ENCODE assay signal across 3 cellular contexts in the genomic region with DNA sequence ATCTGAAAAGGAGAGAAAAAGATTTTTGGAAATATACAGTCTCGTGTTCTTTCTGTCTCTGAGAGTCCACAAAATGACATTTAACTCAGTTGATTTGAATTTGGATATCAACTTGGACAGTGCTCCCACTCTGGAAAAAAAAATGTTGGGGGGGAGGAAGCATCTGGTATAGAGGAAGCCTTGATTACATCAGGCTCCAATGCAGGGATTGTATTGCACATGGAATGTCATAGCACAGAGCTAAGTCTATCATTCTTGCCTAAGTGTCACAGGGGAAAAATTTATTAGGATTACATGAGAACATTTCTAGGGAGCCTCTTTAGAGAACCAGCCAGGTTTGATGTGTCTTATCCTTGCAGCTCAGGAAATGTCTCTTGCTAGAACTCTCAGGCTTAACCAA.
A peak's percentile ranks its signal among the peaks of the same experiment; 100 is the strongest.
TF ChIP-seq lines count a peak whose summit lies in the region.

No MANE protein-coding gene starts in this region.

TF ChIP-seq in GM23338, 12 proteins besides CTCF, POLR2A, EP300 and RAD21:
- TF ChIP-seq EZH2 (IDR thresholded peaks at IDR 0.05; ENCODE audit: low read depth, unreplicated experiment) = no peak
- TF ChIP-seq, protein P1, sequence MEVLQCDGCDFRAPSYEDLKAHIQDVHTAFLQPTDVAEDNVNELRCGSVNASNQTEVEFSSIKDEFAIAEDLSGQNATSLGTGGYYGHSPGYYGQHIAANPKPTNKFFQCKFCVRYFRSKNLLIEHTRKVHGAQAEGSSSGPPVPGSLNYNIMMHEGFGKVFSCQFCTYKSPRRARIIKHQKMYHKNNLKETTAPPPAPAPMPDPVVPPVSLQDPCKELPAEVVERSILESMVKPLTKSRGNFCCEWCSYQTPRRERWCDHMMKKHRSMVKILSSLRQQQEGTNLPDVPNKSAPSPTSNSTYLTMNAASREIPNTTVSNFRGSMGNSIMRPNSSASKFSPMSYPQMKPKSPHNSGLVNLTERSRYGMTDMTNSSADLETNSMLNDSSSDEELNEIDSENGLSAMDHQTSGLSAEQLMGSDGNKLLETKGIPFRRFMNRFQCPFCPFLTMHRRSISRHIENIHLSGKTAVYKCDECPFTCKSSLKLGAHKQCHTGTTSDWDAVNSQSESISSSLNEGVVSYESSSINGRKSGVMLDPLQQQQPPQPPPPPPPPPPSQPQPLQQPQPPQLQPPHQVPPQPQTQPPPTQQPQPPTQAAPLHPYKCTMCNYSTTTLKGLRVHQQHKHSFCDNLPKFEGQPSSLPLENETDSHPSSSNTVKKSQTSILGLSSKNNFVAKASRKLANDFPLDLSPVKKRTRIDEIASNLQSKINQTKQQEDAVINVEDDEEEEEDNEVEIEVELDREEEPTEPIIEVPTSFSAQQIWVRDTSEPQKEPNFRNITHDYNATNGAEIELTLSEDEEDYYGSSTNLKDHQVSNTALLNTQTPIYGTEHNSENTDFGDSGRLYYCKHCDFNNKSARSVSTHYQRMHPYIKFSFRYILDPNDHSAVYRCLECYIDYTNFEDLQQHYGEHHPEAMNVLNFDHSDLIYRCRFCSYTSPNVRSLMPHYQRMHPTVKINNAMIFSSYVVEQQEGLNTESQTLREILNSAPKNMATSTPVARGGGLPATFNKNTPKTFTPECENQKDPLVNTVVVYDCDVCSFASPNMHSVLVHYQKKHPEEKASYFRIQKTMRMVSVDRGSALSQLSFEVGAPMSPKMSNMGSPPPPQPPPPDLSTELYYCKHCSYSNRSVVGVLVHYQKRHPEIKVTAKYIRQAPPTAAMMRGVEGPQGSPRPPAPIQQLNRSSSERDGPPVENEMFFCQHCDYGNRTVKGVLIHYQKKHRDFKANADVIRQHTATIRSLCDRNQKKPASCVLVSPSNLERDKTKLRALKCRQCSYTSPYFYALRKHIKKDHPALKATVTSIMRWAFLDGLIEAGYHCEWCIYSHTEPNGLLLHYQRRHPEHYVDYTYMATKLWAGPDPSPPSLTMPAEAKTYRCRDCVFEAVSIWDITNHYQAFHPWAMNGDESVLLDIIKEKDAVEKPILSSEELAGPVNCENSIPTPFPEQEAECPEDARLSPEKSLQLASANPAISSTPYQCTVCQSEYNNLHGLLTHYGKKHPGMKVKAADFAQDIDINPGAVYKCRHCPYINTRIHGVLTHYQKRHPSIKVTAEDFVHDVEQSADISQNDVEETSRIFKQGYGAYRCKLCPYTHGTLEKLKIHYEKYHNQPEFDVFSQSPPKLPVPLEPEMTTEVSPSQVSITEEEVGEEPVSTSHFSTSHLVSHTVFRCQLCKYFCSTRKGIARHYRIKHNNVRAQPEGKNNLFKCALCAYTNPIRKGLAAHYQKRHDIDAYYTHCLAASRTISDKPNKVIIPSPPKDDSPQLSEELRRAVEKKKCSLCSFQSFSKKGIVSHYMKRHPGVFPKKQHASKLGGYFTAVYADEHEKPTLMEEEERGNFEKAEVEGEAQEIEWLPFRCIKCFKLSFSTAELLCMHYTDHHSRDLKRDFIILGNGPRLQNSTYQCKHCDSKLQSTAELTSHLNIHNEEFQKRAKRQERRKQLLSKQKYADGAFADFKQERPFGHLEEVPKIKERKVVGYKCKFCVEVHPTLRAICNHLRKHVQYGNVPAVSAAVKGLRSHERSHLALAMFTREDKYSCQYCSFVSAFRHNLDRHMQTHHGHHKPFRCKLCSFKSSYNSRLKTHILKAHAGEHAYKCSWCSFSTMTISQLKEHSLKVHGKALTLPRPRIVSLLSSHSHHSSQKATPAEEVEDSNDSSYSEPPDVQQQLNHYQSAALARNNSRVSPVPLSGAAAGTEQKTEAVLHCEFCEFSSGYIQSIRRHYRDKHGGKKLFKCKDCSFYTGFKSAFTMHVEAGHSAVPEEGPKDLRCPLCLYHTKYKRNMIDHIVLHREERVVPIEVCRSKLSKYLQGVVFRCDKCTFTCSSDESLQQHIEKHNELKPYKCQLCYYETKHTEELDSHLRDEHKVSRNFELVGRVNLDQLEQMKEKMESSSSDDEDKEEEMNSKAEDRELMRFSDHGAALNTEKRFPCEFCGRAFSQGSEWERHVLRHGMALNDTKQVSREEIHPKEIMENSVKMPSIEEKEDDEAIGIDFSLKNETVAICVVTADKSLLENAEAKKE (CRISPR knock-in tag; IDR thresholded peaks at IDR 0.05) = no peak
- TF ChIP-seq ZNF331 (CRISPR knock-in tag; IDR thresholded peaks at IDR 0.05; ENCODE audit: low read depth) = no peak
- TF ChIP-seq ZNF114 (CRISPR knock-in tag; IDR thresholded peaks at IDR 0.05) = no peak
- no peak for TF ChIP-seq STAT1 (IDR thresholded peaks at IDR 0.05; ENCODE audit: unreplicated experiment)
- TF ChIP-seq NANOG (IDR thresholded peaks at IDR 0.05; ENCODE audit: borderline replicate concordance) = no peak
TF ChIP-seq in GM23338: peak in this region for 0.

TF ChIP-seq in K562, 482 proteins besides CTCF, POLR2A, EP300 and RAD21 (continues in another document):
- TF ChIP-seq SMAD4 (CRISPR knock-in tag; conservative IDR thresholded peaks at IDR 0.05) = no peak
- TF ChIP-seq, protein P2, sequence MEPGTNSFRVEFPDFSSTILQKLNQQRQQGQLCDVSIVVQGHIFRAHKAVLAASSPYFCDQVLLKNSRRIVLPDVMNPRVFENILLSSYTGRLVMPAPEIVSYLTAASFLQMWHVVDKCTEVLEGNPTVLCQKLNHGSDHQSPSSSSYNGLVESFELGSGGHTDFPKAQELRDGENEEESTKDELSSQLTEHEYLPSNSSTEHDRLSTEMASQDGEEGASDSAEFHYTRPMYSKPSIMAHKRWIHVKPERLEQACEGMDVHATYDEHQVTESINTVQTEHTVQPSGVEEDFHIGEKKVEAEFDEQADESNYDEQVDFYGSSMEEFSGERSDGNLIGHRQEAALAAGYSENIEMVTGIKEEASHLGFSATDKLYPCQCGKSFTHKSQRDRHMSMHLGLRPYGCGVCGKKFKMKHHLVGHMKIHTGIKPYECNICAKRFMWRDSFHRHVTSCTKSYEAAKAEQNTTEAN (CRISPR knock-in tag; IDR thresholded peaks at IDR 0.05) = no peak
- TF ChIP-seq PURB (CRISPR knock-in tag; IDR thresholded peaks at IDR 0.05; ENCODE audit: low read depth) = no peak
- TF ChIP-seq ZNF57 (CRISPR knock-in tag; IDR thresholded peaks at IDR 0.05) = no peak
- TF ChIP-seq ZNF507 (tag; conservative IDR thresholded peaks at IDR 0.05) = no peak
- TF ChIP-seq, protein P3, sequence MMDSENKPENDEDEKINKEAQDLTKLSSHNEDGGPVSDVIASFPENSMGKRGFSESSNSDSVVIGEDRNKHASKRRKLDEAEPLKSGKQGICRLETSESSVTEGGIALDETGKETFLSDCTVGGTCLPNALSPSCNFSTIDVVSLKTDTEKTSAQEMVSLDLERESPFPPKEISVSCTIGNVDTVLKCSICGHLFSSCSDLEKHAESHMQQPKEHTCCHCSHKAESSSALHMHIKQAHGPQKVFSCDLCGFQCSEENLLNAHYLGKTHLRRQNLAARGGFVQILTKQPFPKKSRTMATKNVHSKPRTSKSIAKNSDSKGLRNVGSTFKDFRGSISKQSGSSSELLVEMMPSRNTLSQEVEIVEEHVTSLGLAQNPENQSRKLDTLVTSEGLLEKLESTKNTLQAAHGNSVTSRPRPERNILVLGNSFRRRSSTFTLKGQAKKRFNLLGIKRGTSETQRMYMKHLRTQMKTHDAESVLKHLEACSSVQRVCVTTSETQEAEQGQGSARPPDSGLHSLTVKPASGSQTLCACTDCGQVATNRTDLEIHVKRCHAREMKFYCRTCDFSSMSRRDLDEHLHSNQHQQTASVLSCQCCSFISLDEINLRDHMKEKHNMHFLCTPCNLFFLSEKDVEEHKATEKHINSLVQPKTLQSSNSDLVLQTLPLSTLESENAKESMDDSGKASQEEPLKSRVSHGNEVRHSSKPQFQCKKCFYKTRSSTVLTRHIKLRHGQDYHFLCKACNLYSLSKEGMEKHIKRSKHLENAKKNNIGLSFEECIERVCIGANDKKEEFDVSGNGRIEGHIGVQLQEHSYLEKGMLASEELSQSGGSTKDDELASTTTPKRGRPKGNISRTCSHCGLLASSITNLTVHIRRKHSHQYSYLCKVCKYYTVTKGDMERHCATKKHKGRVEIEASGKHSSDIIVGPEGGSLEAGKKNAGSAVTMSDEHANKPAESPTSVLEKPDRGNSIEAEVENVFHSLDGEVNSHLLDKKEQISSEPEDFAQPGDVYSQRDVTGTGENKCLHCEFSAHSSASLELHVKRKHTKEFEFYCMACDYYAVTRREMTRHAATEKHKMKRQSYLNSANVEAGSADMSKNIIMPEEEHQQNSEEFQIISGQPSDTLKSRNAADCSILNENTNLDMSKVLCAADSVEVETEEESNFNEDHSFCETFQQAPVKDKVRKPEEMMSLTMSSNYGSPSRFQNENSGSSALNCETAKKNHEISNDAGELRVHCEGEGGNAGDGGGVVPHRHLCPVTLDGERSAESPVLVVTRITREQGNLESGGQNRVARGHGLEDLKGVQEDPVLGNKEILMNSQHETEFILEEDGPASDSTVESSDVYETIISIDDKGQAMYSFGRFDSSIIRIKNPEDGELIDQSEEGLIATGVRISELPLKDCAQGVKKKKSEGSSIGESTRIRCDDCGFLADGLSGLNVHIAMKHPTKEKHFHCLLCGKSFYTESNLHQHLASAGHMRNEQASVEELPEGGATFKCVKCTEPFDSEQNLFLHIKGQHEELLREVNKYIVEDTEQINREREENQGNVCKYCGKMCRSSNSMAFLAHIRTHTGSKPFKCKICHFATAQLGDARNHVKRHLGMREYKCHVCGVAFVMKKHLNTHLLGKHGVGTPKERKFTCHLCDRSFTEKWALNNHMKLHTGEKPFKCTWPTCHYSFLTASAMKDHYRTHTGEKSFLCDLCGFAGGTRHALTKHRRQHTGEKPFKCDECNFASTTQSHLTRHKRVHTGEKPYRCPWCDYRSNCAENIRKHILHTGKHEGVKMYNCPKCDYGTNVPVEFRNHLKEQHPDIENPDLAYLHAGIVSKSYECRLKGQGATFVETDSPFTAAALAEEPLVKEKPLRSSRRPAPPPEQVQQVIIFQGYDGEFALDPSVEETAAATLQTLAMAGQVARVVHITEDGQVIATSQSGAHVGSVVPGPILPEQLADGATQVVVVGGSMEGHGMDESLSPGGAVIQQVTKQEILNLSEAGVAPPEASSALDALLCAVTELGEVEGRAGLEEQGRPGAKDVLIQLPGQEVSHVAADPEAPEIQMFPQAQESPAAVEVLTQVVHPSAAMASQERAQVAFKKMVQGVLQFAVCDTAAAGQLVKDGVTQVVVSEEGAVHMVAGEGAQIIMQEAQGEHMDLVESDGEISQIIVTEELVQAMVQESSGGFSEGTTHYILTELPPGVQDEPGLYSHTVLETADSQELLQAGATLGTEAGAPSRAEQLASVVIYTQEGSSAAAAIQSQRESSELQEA (IDR thresholded peaks at IDR 0.05; ENCODE audit: low read depth) = no peak
- TF ChIP-seq HSF4 (CRISPR knock-in tag; IDR thresholded peaks at IDR 0.05; ENCODE audit: borderline replicate concordance) = no peak
- no peak for TF ChIP-seq ZNF3 (CRISPR knock-in tag; IDR thresholded peaks at IDR 0.05)
- TF ChIP-seq BACH1 (tag; IDR thresholded peaks at IDR 0.05) = no peak

TF ChIP-seq in endothelial cell of umbilical vein, 7 proteins besides CTCF, POLR2A, EP300 and RAD21:
- peak; percentile 39 for TF ChIP-seq POLR2AphosphoS5 (IDR thresholded peaks at IDR 0.05; ENCODE audit: insufficient read depth, low read depth, low read length)
- TF ChIP-seq MYC (IDR thresholded peaks at IDR 0.05; ENCODE audit: low read depth, low read length) = no peak
- no peak for TF ChIP-seq EZH2 (IDR thresholded peaks at IDR 0.05; ENCODE audit: borderline replicate concordance, low read depth, low read length, severe bottlenecking)
- peak; percentile 57 for TF ChIP-seq JUN (IDR thresholded peaks at IDR 0.05; ENCODE audit: borderline replicate concordance, insufficient read depth, insufficient read length, low read depth)
- TF ChIP-seq GATA2 (IDR thresholded peaks at IDR 0.05; ENCODE audit: insufficient read depth, insufficient read length, low read depth, low read length) = no peak
TF ChIP-seq in endothelial cell of umbilical vein: peak in this region for 2.
